Comparison of ENCODE assay signal across 8 cellular contexts in genomic region chr20:2470432-2471193, GRCh38. TPM values are rescaled to one million over a fixed set of nuclear protein-coding genes. Genes with fewer than 3 reads are reported as not detected.
A peak's percentile ranks its signal among the peaks of the same experiment; 100 is the strongest.
DNase-seq lines count a peak whose midpoint lies in the region; ATAC-seq and TF ChIP-seq lines count a peak whose summit lies in the region.

Gene SNRPB, minus strand, starts transcription at chr20:2470789. Its CDS starts 99 bp downstream, at chr20:2470690.

- DNase-seq in GM10248 (ENCODE audit: extremely low spot score) = peak; percentile 98
- peak; percentile 98 for DNase-seq in NCI-H1105 (lab: John Stamatoyannopoulos, UW)
- DNase-seq in SKM-1 treated with dmso at 0.1 percent for 144 hours (lab: John Stamatoyannopoulos, UW; ENCODE audit: unreplicated experiment) = peak; percentile 87
- peak; percentile 94 for DNase-seq in glutamatergic neuron
- peak; percentile 91 for DNase-seq in osteoblast (ENCODE audit: insufficient read length, low spot score, missing footprints)
- DNase-seq in thoracic aorta (ENCODE audit: low spot score) = peak; percentile 93

- H3K4me3 ChIP-seq in osteoblast (ENCODE audit: insufficient read depth, low read length) (peak within 1 kb of the TSS; percentile 96), thoracic aorta (peak within 1 kb of the TSS; percentile 96)

- peak within 1 kb of the TSS; percentile 99 for H3K4me3 Mint-ChIP-seq in activated naive CD8-positive, alpha-beta T cell
- peak within 1 kb of the TSS; percentile 91 for H3K4me3 Mint-ChIP-seq in glutamatergic neuron (ENCODE audit: unreplicated experiment)

- H3K4me1 ChIP-seq in osteoblast (ENCODE audit: insufficient read depth, low read length) (peaks cover 28% of the 10 kb centered on the region), thoracic aorta (ENCODE audit: control insufficient read depth in 1 of 2, low read depth in 2 of 2) (peaks cover 11 to 20% of the 10 kb centered on the region in 2 donors)

- no peaks in the 10 kb centered on the region for H3K27me3 Mint-ChIP-seq in activated naive CD8-positive, alpha-beta T cell
- peaks cover 6% of the 10 kb centered on the region for H3K27me3 Mint-ChIP-seq in glutamatergic neuron (ENCODE audit: unreplicated experiment)

- H3K9me3 Mint-ChIP-seq in activated naive CD8-positive, alpha-beta T cell (ENCODE audit: low read depth) = no peaks in the 10 kb centered on the region
- H3K9me3 Mint-ChIP-seq in glutamatergic neuron (ENCODE audit: unreplicated experiment) = peaks cover 11% of the 10 kb centered on the region

- H3K27ac ChIP-seq in osteoblast (ENCODE audit: low read depth, low read length) (peak within 1 kb of the TSS; percentile 94), thoracic aorta (peak within 1 kb of the TSS; percentile 97)

- H3K4me2 ChIP-seq in osteoblast (ENCODE audit: insufficient read depth, low read length) = peak within 1 kb of the TSS; percentile 86

- H3K79me2 ChIP-seq in osteoblast (ENCODE audit: insufficient read depth, low read length) = peaks cover 49% of the 10 kb centered on the region

- H3K27me3 ChIP-seq in osteoblast (ENCODE audit: insufficient read depth, low read length) (no peaks in the 10 kb centered on the region), thoracic aorta (replicated peaks; ENCODE audit: insufficient read depth) (no peaks in the 10 kb centered on the region)

- peaks cover 11% of the 10 kb centered on the region for H3K36me3 Mint-ChIP-seq in activated naive CD8-positive, alpha-beta T cell
- H3K36me3 Mint-ChIP-seq in glutamatergic neuron (ENCODE audit: unreplicated experiment) = no peaks in the 10 kb centered on the region

- H3K36me3 ChIP-seq in osteoblast (ENCODE audit: insufficient read depth, low read length) = peaks cover 30% of the 10 kb centered on the region
- H3K36me3 ChIP-seq in thoracic aorta = peaks cover 21% of the 10 kb centered on the region

- ATAC-seq in HG02623 (IDR thresholded peaks at IDR 0.05; ENCODE audit: unreplicated experiment) (peak; percentile 97), thoracic aorta (ENCODE audit: insufficient number of reproducible peaks, low FRiP score, low read depth) (peak; percentile 99)

- H3K9me3 ChIP-seq in osteoblast (ENCODE audit: low read depth, low read length) (no peaks in the 10 kb centered on the region), thoracic aorta (no peaks in the 10 kb centered on the region)

- POLR2A ChIA-PET in GM10248 (lab: Yijun Ruan, JAX) = interaction anchor here (0.5 to 1.8 kb wide), 17 partner anchors 10 to 1035 kb away, joined by 3 to 8 read pairs (median 4); partner anchors contain the start of genes IDH3B and NOP56

- H3K27ac Mint-ChIP-seq in activated naive CD8-positive, alpha-beta T cell = peak within 1 kb of the TSS; percentile 100
- peak within 1 kb of the TSS; percentile 98 for H3K27ac Mint-ChIP-seq in glutamatergic neuron (ENCODE audit: unreplicated experiment)

- peak within 1 kb of the TSS; percentile 94 for H2AFZ ChIP-seq in osteoblast (ENCODE audit: low read length)

- CTCF ChIA-PET in GM10248 (lab: Yijun Ruan, JAX) = interaction anchor here (1.0 to 5.4 kb wide), 10 partner anchors 10 to 263 kb away, joined by 3 to 32 read pairs (median 6); no protein-coding TSS in a partner anchor

- peaks cover 45% of the 10 kb centered on the region for H3K4me1 Mint-ChIP-seq in activated naive CD8-positive, alpha-beta T cell (ENCODE audit: low read depth)
- peaks cover 2% of the 10 kb centered on the region for H3K4me1 Mint-ChIP-seq in glutamatergic neuron (ENCODE audit: low read depth, unreplicated experiment)

- peaks cover 46% of the 10 kb centered on the region for H4K20me1 ChIP-seq in osteoblast (ENCODE audit: insufficient read depth, low read length)

- TF ChIP-seq CTCF in GM10248 (IDR thresholded peaks at IDR 0.05; ENCODE audit: control extremely low read depth, extremely low read depth, low read depth, missing control alignments) (no peak), glutamatergic neuron (IDR thresholded peaks at IDR 0.05; ENCODE audit: partially characterized antibody, unreplicated experiment) (no peak), osteoblast (IDR thresholded peaks at IDR 0.05; ENCODE audit: extremely low read depth, low read depth, low read length) (no peak), thoracic aorta (IDR thresholded peaks at IDR 0.05) (no peak)

RNA-seq across cellular contexts. Expression of gene SNRPB, which starts in this region (rescaled TPM):
- total RNA-seq in glutamatergic neuron (ENCODE audit: unreplicated experiment) = 114 TPM
- total RNA-seq in osteoblast = 99.3 and 109 TPM in 2 replicates
- total RNA-seq in thoracic aorta = 100 to 1,000 TPM; 107 to 153 TPM

Comparison
In these comparisons a context has a peak if more than half of its experiments do, and no peak if none do; other contexts are left out.
1. Peak in every context shown above with its lines: DNase-seq, ATAC-seq, H3K4me3 ChIP-seq and H3K27ac ChIP-seq.